19 cellular contexts compared by ENCODE assay signal in genomic region chr16:75107505-75107904, GRCh38. TPM values are rescaled to one million over a fixed set of nuclear protein-coding genes. Genes with fewer than 3 reads are reported as not detected.
DNase-seq lines count a peak whose midpoint lies in the region; ATAC-seq, FAIRE-seq and TF ChIP-seq lines count a peak whose summit lies in the region.
"Had no signal": no experiment of that assay in that cellular context is flagged by ENCODE, and none has a peak within 500 bp of the region (broad histone marks: within the 10 kb centered on the region; RNA-seq: fewer than 3 reads in every experiment).

No MANE protein-coding gene starts in this region.

- H3K9me3 ChIP-seq in PC-3 (ENCODE audit: low read length) (no peaks in the 10 kb centered on the region), fibroblast of lung (ENCODE audit: control insufficient read depth, insufficient read depth, low read depth, low read length) (no peaks in the 10 kb centered on the region), stomach smooth muscle (ENCODE audit: control insufficient read depth in 2 of 2, low read length in 2 of 2) (no peaks in the 10 kb centered on the region), OCI-LY7 (ENCODE audit: low read length) (no peaks in the 10 kb centered on the region)

- H3K79me2 ChIP-seq in PC-3 (ENCODE audit: low read length), result peaks cover 14% of the 10 kb centered on the region; the same call in 1 of the 2 replicates
- no peaks in the 10 kb centered on the region for H3K79me2 ChIP-seq in fibroblast of lung (ENCODE audit: control insufficient read depth, insufficient read depth, low read length)
- H3K79me2 ChIP-seq in OCI-LY7 (ENCODE audit: insufficient read depth, low read depth, low read length), result no peaks in the 10 kb centered on the region

- intact Hi-C loops in PC-3 (cut with micrococcal nuclease), result no loop called here
- intact Hi-C loops in OCI-LY7 (cut with micrococcal nuclease; ENCODE audit: unreplicated experiment), result no loop called here

- H3K9ac ChIP-seq in PC-3 (ENCODE audit: low read length), result peak overlapping the region; percentile 65; the same call in 1 of the 2 replicates
- H3K9ac ChIP-seq in fibroblast of lung (ENCODE audit: insufficient read depth, low read length), result no peak overlapping the region
- H3K9ac ChIP-seq in stomach smooth muscle (ENCODE audit: low read length in 2 of 2), result peak overlapping the region in 1 of 2 donors; percentile 21

- no peak overlapping the region for H2AFZ ChIP-seq in PC-3 (ENCODE audit: low read length)
- H2AFZ ChIP-seq in fibroblast of lung (ENCODE audit: low read length), result no peak overlapping the region
- no peak overlapping the region for H2AFZ ChIP-seq in OCI-LY7 (ENCODE audit: low read length)

- DNase-seq in T-helper 1 cell (no peak), PC-3 (no peak), fibroblast of lung (ENCODE audit: low read depth in 2 of 2) (no peak), amniotic stem cell (lab: John Stamatoyannopoulos, UW) (no peak), OCI-LY7 (ENCODE audit: low spot score) (no peak), RCC 7860 (ENCODE audit: low spot score) (no peak)
- DNase-seq: activated CD8-positive, alpha-beta T cell treated with anti-CD3 and anti-CD28 coated beads, Interleukin-2, amount 10 ng/mL, durations not matched to agents 7 days and 5 days; activated naive CD4-positive, alpha-beta T cell treated with anti-CD3 and anti-CD28 coated beads for 36 hours; CD8-positive, alpha-beta memory T cell; effector CD8-positive, alpha-beta T cell; foreskin melanocyte; midbrain; NCI-H187; NCI-H526; SIG-M5 had no signal

- H3K4me2 ChIP-seq in PC-3 (ENCODE audit: low read length) (no peak overlapping the region), fibroblast of lung (ENCODE audit: extremely low read depth, insufficient read depth, low read length) (peak overlapping the region; percentile 27), OCI-LY7 (ENCODE audit: low read length) (no peak overlapping the region)

- POLR2A ChIA-PET in PC-3 (lab: Charles Lee; ENCODE audit: unreplicated experiment), result interaction anchor here (0.5 kb wide), 1 partner anchor 106 kb away, joined by 3 read pairs; no protein-coding TSS in a partner anchor
- POLR2A ChIA-PET in OCI-LY7 (lab: Charles Lee), result interaction anchor here (0.7 to 0.8 kb wide), 2 partner anchors 8 to 243 kb away, joined by 3 to 4 read pairs; no protein-coding TSS in a partner anchor

- H3K27me3 ChIP-seq in PC-3 (ENCODE audit: low read length) (no peaks in the 10 kb centered on the region), fibroblast of lung (ENCODE audit: control insufficient read depth, insufficient read depth, low read length) (no peaks in the 10 kb centered on the region), stomach smooth muscle (ENCODE audit: control insufficient read depth in 1 of 2, insufficient read depth in 2 of 2, low read length in 2 of 2) (no peaks in the 10 kb centered on the region)

- H3K9me2 ChIP-seq in PC-3 (replicated peaks; ENCODE audit: low read length), result no peaks in the 10 kb centered on the region
- H3K9me2 ChIP-seq in OCI-LY7 (ENCODE audit: insufficient read depth, low read length), result no peaks in the 10 kb centered on the region

- no TSS peak for BruUV-seq in PC-3 (replicated peaks; lab: Mats Ljungman, UMichigan)
- BruUV-seq in OCI-LY7 (replicated peaks; lab: Mats Ljungman, UMichigan), result no TSS peak

- no peaks in the 10 kb centered on the region for H4K20me1 ChIP-seq in PC-3 (ENCODE audit: low read length)
- H4K20me1 ChIP-seq in fibroblast of lung (ENCODE audit: control insufficient read depth, extremely low read depth, insufficient read depth, low read length), result no peaks in the 10 kb centered on the region
- no peaks in the 10 kb centered on the region for H4K20me1 ChIP-seq in OCI-LY7 (ENCODE audit: insufficient read depth, low read length)

- no peak for ATAC-seq in PC-3
- ATAC-seq: activated CD8-positive, alpha-beta T cell treated with anti-CD3 and anti-CD28 coated beads, Interleukin-2, amount 10 ng/mL, durations not matched to agents 7 days and 5 days had no signal

- no peaks in the 10 kb centered on the region for H3K9me3 Mint-ChIP-seq in T-helper 1 cell treated with Interleukin-12 subunit alpha and Interleukin-12 subunit beta and Interleukin-4 antibody, amounts not matched to agents 30 μg/mL and 1 μg/mL, for 36 hours
- H3K9me3 Mint-ChIP-seq: activated naive CD4-positive, alpha-beta T cell treated with anti-CD3 and anti-CD28 coated beads for 36 hours; CD8-positive, alpha-beta memory T cell had no signal

- H3K36me3 ChIP-seq in PC-3 (ENCODE audit: low read depth, low read length) (no peaks in the 10 kb centered on the region), fibroblast of lung (ENCODE audit: control insufficient read depth, insufficient read depth, low read length) (no peaks in the 10 kb centered on the region), stomach smooth muscle (ENCODE audit: control insufficient read depth in 2 of 2, insufficient read depth in 2 of 2, low read length in 2 of 2) (no peaks in the 10 kb centered on the region), OCI-LY7 (ENCODE audit: insufficient read depth, low read length) (no peaks in the 10 kb centered on the region)

- no peak for TF ChIP-seq CTCF in PC-3 (conservative IDR thresholded peaks at IDR 0.05; ENCODE audit: low read depth, low read length)
- TF ChIP-seq CTCF in fibroblast of lung (conservative IDR thresholded peaks at IDR 0.05 in 1 of 2, IDR thresholded peaks at IDR 0.05 in 1 of 2; ENCODE audit: low read depth in 1 of 2, low read length in 2 of 2), result no peak
- TF ChIP-seq CTCF in OCI-LY7 (conservative IDR thresholded peaks at IDR 0.05; ENCODE audit: low read length), result no peak

- H3K4me1 ChIP-seq in PC-3 (ENCODE audit: insufficient read depth, low read length) (peaks cover 43% of the 10 kb centered on the region), fibroblast of lung (ENCODE audit: control insufficient read depth, extremely low read depth, insufficient read depth, low read length) (peaks cover 44% of the 10 kb centered on the region), stomach smooth muscle (ENCODE audit: control insufficient read depth, insufficient read depth, low read length) (peaks cover 84% of the 10 kb centered on the region), OCI-LY7 (ENCODE audit: insufficient read depth, low read length, poor library complexity, severe bottlenecking) (peaks cover 72% of the 10 kb centered on the region)

- no peaks in the 10 kb centered on the region for H3K27me3 Mint-ChIP-seq in T-helper 1 cell treated with Interleukin-12 subunit alpha and Interleukin-12 subunit beta and Interleukin-4 antibody, amounts not matched to agents 30 μg/mL and 1 μg/mL, for 36 hours (ENCODE audit: low read depth)

- H3K27ac Mint-ChIP-seq in T-helper 1 cell treated with Interleukin-12 subunit alpha and Interleukin-12 subunit beta and Interleukin-4 antibody, amounts not matched to agents 30 μg/mL and 1 μg/mL, for 36 hours, result peak overlapping the region; percentile 92
- H3K27ac Mint-ChIP-seq: activated naive CD4-positive, alpha-beta T cell treated with anti-CD3 and anti-CD28 coated beads for 36 hours had no signal

- H3K4me1 Mint-ChIP-seq in T-helper 1 cell treated with Interleukin-12 subunit alpha and Interleukin-12 subunit beta and Interleukin-4 antibody, amounts not matched to agents 30 μg/mL and 1 μg/mL, for 36 hours (ENCODE audit: low read depth), result peaks cover 79% of the 10 kb centered on the region

- peak overlapping the region; percentile 44 for H3K4me3 Mint-ChIP-seq in T-helper 1 cell treated with Interleukin-12 subunit alpha and Interleukin-12 subunit beta and Interleukin-4 antibody, amounts not matched to agents 30 μg/mL and 1 μg/mL, for 36 hours

- H3K36me3 Mint-ChIP-seq in T-helper 1 cell treated with Interleukin-12 subunit alpha and Interleukin-12 subunit beta and Interleukin-4 antibody, amounts not matched to agents 30 μg/mL and 1 μg/mL, for 36 hours (ENCODE audit: low read depth), result peaks cover 28% of the 10 kb centered on the region

- CTCF ChIA-PET in PC-3 (lab: Charles Lee), result no interaction called here
- CTCF ChIA-PET in OCI-LY7 (lab: Charles Lee; ENCODE audit: unreplicated experiment), result interaction anchor here (0.6 kb wide), 1 partner anchor 122 kb away, joined by 7 read pairs; no protein-coding TSS in a partner anchor

- FAIRE-seq in RCC 7860 (lab: Jason Lieb, UNC), result no peak
- FAIRE-seq: islet of Langerhans had no signal

- H3K4me3 ChIP-seq in PC-3 (ENCODE audit: low read length) (no peak overlapping the region), fibroblast of lung (replicated peaks in 1 of 4; ENCODE audit: control extremely low read depth in 1 of 4, insufficient read depth in 1 of 4, low read depth in 3 of 4, low read length in 4 of 4) (no peak overlapping the region), stomach smooth muscle (ENCODE audit: low read length in 2 of 2) (peak overlapping the region in 1 of 2 donors; percentile 8), OCI-LY7 (ENCODE audit: low read depth, low read length, poor library complexity, severe bottlenecking) (no peak overlapping the region)

- H3K27ac ChIP-seq in PC-3 (ENCODE audit: low read length) (peak overlapping the region; percentile 97; the same call in 1 of the 2 replicates), fibroblast of lung (ENCODE audit: insufficient read depth, low read length) (peak overlapping the region; percentile 21), stomach smooth muscle (ENCODE audit: low read length) (peak overlapping the region; percentile 97), OCI-LY7 (ENCODE audit: low read depth, low read length, poor library complexity, severe bottlenecking) (no peak overlapping the region)
- H3K27ac ChIP-seq: 22Rv1 had no signal

- H3F3A ChIP-seq in PC-3 (ENCODE audit: low read length, unreplicated experiment), result peaks cover 3% of the 10 kb centered on the region

RNA-seq across cellular contexts. Expression of gene LDHD, which starts 9.1 kb away (rescaled TPM):
- 3.1 and 3.7 TPM in 2 replicates for total RNA-seq in PC-3 (2014; rRNA removed)
- 1.0 and 4.5 TPM in 2 replicates for total RNA-seq in fibroblast of lung
- polyA plus RNA-seq in fibroblast of lung, result 0.27 and 0.52 TPM in 2 replicates
- 0.35 and 0.91 TPM in 2 replicates for polyA plus RNA-seq in fibroblast of lung (2012)
- 0.27 TPM in 1 of 2 replicates, not detected in the other for polyA minus RNA-seq in fibroblast of lung (ENCODE audit: low replicate concordance)
- 0.09 and 0.67 TPM in 2 replicates for total RNA-seq in OCI-LY7 (2014; rRNA removed; shearing (Covaris generic))
- 0.48 and 0.83 TPM in 2 replicates for total RNA-seq in OCI-LY7 (2022)
- total RNA-seq: CD8-positive, alpha-beta memory T cell had no signal

RNA-seq across cellular contexts. Expression of gene ZFP1, which starts 40.8 kb away (rescaled TPM):
- total RNA-seq in PC-3 (2014; rRNA removed) (3.3 and 3.5 TPM in 2 replicates), fibroblast of lung (9.8 and 14.4 TPM in 2 replicates), OCI-LY7 (2022) (23.0 and 23.9 TPM in 2 replicates)
- polyA plus RNA-seq in fibroblast of lung, result 7.7 and 9.8 TPM in 2 replicates
- 8.2 and 8.3 TPM in 2 replicates for polyA plus RNA-seq in fibroblast of lung (2012)
- 1.1 and 3.2 TPM in 2 replicates for polyA minus RNA-seq in fibroblast of lung (ENCODE audit: low replicate concordance)
- total RNA-seq in OCI-LY7 (2014; rRNA removed; shearing (Covaris generic)), result 17.3 and 25.0 TPM in 2 replicates
